ENCODE assay signal across 1 cellular context in genomic region chr14:22821193-22822016, GRCh38.
A peak's percentile ranks its signal among the peaks of the same experiment; 100 is the strongest.
TF ChIP-seq lines count a peak whose summit lies in the region.

No MANE protein-coding gene starts in this region.

TF ChIP-seq in H1, 55 proteins besides CTCF, POLR2A, EP300 and RAD21:
- no peak for TF ChIP-seq ASH2L (IDR thresholded peaks at IDR 0.05; ENCODE audit: low read length)
- TF ChIP-seq E2F6 (IDR thresholded peaks at IDR 0.05) = 0 out of 2 replicates have a peak, but pooled peaks have one; percentile 24
- no peak for TF ChIP-seq KDM4A (IDR thresholded peaks at IDR 0.05; ENCODE audit: low read depth, low read length, severe bottlenecking)
- peak; percentile 59; the same call in 1 of the 2 replicates for TF ChIP-seq MAX (IDR thresholded peaks at IDR 0.05)
- TF ChIP-seq PHF8 (conservative IDR thresholded peaks at IDR 0.05; ENCODE audit: low read depth, low read length) = no peak
TF ChIP-seq in H1: peak in this region for 2.
